ENCODE assay signal across 1 cellular context in genomic region chr6:89073014-89073620, GRCh38.
TF ChIP-seq lines count a peak whose summit lies in the region.

No MANE protein-coding gene starts in this region.

TF ChIP-seq in GM23338, 12 proteins besides CTCF, POLR2A, EP300 and RAD21 (continued from another document):
- TF ChIP-seq ZNF462 (CRISPR knock-in tag; IDR thresholded peaks at IDR 0.05) (no peak), EZH2phosphoT487 (IDR thresholded peaks at IDR 0.05; ENCODE audit: unreplicated experiment) (no peak), EZH2 (IDR thresholded peaks at IDR 0.05; ENCODE audit: low read depth, unreplicated experiment) (no peak), CREB1 (CRISPR knock-in tag; IDR thresholded peaks at IDR 0.05; ENCODE audit: low read depth) (no peak), NANOG (IDR thresholded peaks at IDR 0.05; ENCODE audit: borderline replicate concordance) (no peak)
